In the genomic region with DNA sequence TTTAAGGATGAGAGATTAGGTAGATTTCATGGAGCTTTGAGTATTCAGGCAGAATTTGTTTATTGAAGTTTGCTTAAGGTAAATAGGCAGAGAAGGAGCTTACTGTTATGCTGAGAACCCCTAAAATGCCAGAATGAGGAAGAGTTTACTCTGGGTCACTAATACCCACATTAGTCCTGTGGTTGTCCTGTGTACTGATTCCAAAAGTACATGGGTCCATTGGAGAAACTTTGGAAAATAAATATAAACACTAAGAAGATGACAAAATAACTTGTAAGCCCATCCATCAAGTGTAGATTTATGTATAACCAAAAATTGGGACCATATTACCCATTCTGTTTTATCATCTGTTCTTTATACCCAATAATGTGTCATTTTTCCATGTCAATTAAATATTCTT, we compare ENCODE assay signal across 26 cellular contexts. TPM values are rescaled to one million over a fixed set of nuclear protein-coding genes. Genes with fewer than 3 reads are reported as not detected.
"Had no signal": no experiment of that assay in that cellular context is flagged by ENCODE, and none has a peak within 500 bp of the region (broad histone marks: within the 10 kb centered on the region; RNA-seq: fewer than 3 reads in every experiment).

No MANE protein-coding gene starts in this region.

- H3K4me1 ChIP-seq: colonic mucosa, esophagus squamous epithelium, gastrocnemius medialis, heart right ventricle, left lung, lower lobe of right lung had no signal

- ATAC-seq: effector memory CD8-positive, alpha-beta T cell; esophagus mucosa; gastrocnemius medialis; heart right ventricle; left cardiac atrium; left lung; left ventricle myocardium superior; lower lobe of right lung; naive thymus-derived CD4-positive, alpha-beta T cell had no signal

- H3K4me3 Mint-ChIP-seq: dendritic cell treated with granulocyte-macrophage colony-stimulating factor and Interleukin-4, amounts not matched to agents 40 ng/mL and 50 ng/mL, for 4 days; effector memory CD8-positive, alpha-beta T cell; endodermal cell; mesothelial cell of epicardium; naive thymus-derived CD4-positive, alpha-beta T cell had no signal

- DNase-seq: colonic mucosa; cortex of kidney; effector CD8-positive, alpha-beta T cell; effector memory CD8-positive, alpha-beta T cell; endodermal cell; erythroblast; esophagus squamous epithelium; foreskin fibroblast; foreskin melanocyte; gastrocnemius medialis; glutamatergic neuron; head of caudate nucleus; heart right ventricle; hippocampal formation; left cardiac atrium; left lung; left ventricle myocardium superior; lower lobe of right lung; mesenchymal stem cell; naive thymus-derived CD4-positive, alpha-beta T cell had no signal

- H3K27ac ChIP-seq: colonic mucosa, epithelial cell of prostate, esophagus squamous epithelium, gastrocnemius medialis, heart right ventricle, left lung, lower lobe of right lung had no signal

- H3K4me3 ChIP-seq: colonic mucosa, esophagus squamous epithelium, gastrocnemius medialis, heart right ventricle, left lung, lower lobe of right lung had no signal

- H3K27me3 ChIP-seq: colonic mucosa, esophagus squamous epithelium, gastrocnemius medialis, heart right ventricle, left lung had no signal

- FAIRE-seq: endometrium, keratinocyte had no signal

- H3K27ac Mint-ChIP-seq: dendritic cell treated with granulocyte-macrophage colony-stimulating factor and Interleukin-4, amounts not matched to agents 40 ng/mL and 50 ng/mL, for 4 days; effector memory CD8-positive, alpha-beta T cell; endodermal cell; mesothelial cell of epicardium; naive thymus-derived CD4-positive, alpha-beta T cell had no signal

- H3K9me3 ChIP-seq: colonic mucosa, esophagus squamous epithelium, gastrocnemius medialis, heart right ventricle, left lung, lower lobe of right lung had no signal

- H3K4me1 Mint-ChIP-seq: naive thymus-derived CD4-positive, alpha-beta T cell had no signal

- H3K36me3 ChIP-seq: colonic mucosa, esophagus squamous epithelium, gastrocnemius medialis, heart right ventricle, left lung, lower lobe of right lung had no signal

- H3K36me3 Mint-ChIP-seq: mesothelial cell of epicardium; naive thymus-derived CD4-positive, alpha-beta T cell had no signal

- H3K9me3 Mint-ChIP-seq: dendritic cell treated with granulocyte-macrophage colony-stimulating factor and Interleukin-4, amounts not matched to agents 40 ng/mL and 50 ng/mL, for 4 days; effector memory CD8-positive, alpha-beta T cell; endodermal cell; mesothelial cell of epicardium; naive thymus-derived CD4-positive, alpha-beta T cell had no signal

RNA-seq across cellular contexts. Expression of a gene that starts 31.6 kb away (rescaled TPM):
- polyA plus RNA-seq: naive thymus-derived CD4-positive, alpha-beta T cell had no signal
